8 cellular contexts compared by ENCODE assay signal in the genomic region with DNA sequence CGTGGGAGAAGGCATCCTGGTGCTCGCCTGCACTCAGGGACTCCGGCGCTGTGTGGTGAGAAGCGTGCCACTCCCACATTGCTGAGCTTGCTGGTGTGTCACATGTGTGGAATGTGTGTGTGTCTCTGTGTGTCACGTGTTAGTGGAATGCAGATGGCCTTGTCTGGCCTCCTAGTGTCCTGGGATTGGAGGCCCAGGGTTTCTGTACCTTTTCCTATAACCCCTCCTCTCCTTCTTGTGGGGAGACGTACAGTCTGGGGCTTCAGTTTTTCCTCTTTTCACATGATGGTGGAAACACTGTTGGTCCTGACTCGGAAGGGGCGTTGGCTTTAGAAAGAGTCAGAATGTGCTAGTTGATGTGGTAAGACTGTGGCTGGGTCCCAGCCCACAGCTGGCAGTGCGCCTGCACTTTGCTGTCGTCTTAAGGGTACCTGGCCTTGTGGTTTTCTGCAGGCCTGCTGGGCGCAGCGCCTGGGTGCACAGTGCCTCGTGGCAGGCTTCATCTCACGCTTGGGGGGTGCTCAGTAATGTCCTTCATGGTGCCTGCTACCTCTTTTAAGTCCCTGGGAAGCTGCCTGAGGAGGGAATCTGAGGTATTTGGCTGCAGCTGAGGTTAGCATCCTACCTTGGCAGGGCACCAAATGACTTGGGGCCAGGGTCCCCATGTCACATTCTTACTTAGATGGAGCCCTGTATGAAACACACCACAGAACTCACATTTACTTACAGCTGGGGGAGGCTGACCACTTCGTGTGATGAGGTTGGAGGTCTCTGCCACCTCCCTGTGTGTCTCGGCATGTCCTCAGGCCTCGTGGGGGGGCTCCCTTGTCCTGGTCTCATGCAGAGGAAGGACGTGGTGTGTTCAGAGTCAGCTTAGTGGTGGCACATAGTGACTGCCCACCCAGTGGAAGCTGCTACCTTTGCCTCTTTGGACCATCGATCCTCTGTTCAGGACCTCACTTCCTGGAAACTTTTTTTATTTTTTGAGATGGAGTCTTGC.
DNase-seq lines count a peak whose midpoint lies in the region; ATAC-seq and TF ChIP-seq lines count a peak whose summit lies in the region.

No MANE protein-coding gene starts in this region.

- H3K27me3 ChIP-seq in upper lobe of left lung: no peaks in the 10 kb centered on the region

- no peak overlapping the region for H3K4me3 ChIP-seq in upper lobe of left lung

- TF ChIP-seq CTCF in omental fat pad (IDR thresholded peaks at IDR 0.05) (no peak), upper lobe of left lung (IDR thresholded peaks at IDR 0.05) (peak in 1 of 6 experiments; percentile 27)

- 41 to 46% methylated on average over 13 to 20 of the region's 20 CpGs for WGBS in upper lobe of left lung, 2 donors

- peaks cover 29 to 96% (median 74%) of the 10 kb centered on the region in 4 donors for H3K36me3 ChIP-seq in upper lobe of left lung

- intact Hi-C loops in Right ventricle myocardium inferior (cut with DNase I): loop anchor here (5.0 kb wide), 2 partner anchors 128 to 147 kb away; no protein-coding TSS in a partner anchor
- intact Hi-C loops in cardiac septum (cut with DNase I): no loop called here

- peaks cover 51 to 60% (median 54%) of the 10 kb centered on the region in 4 donors for H3K4me1 ChIP-seq in upper lobe of left lung

- DNase-seq in Right ventricle myocardium inferior (ENCODE audit: missing footprints): peak; percentile 81
- DNase-seq in cardiac septum (ENCODE audit: low spot score): no peak
- peak; percentile 85 for DNase-seq in activated CD8-positive, alpha-beta memory T cell treated with anti-CD3 and anti-CD28 coated beads for 24 hours
- peak; percentile 86 for DNase-seq in epithelial cell of prostate (ENCODE audit: low read depth, low spot score)
- no peak for DNase-seq in omental fat pad (ENCODE audit: low spot score)
- peak; percentile 92 to 93 for DNase-seq in upper lobe of left lung
- no peak for DNase-seq in NCI-H1105 (lab: John Stamatoyannopoulos, UW)

- H3K9me3 ChIP-seq in upper lobe of left lung: no peaks in the 10 kb centered on the region

- no peak for TF ChIP-seq POLR2A in upper lobe of left lung (IDR thresholded peaks at IDR 0.05)

- peak overlapping the region; percentile 91 for H3K27ac ChIP-seq in epithelial cell of prostate
- H3K27ac ChIP-seq in upper lobe of left lung: peak overlapping the region; percentile 68 to 76 (median 69)

- ATAC-seq in Right ventricle myocardium inferior (peak; percentile 75), omental fat pad (ENCODE audit: low FRiP score) (peak; percentile 66), upper lobe of left lung (ENCODE audit: low FRiP score in 2 of 2) (peak; percentile 89 to 92), GM19324 (IDR thresholded peaks at IDR 0.05; ENCODE audit: low FRiP score, unreplicated experiment) (no peak)

- TF ChIP-seq EP300 in upper lobe of left lung (IDR thresholded peaks at IDR 0.05): peak in 1 of 4 donors; percentile 22

Comparison
In these comparisons a context has a peak if more than half of its experiments do, and no peak if none do; other contexts are left out.
1. DNase-seq: peak in Right ventricle myocardium inferior (single experiment), activated CD8-positive, alpha-beta memory T cell treated with anti-CD3 and anti-CD28 coated beads for 24 hours (single experiment), epithelial cell of prostate (single experiment) and upper lobe of left lung (2 of 2); none in cardiac septum (single experiment), omental fat pad (single experiment) and NCI-H1105 (single experiment).